1 cellular context compared by ENCODE assay signal in the genomic region with DNA sequence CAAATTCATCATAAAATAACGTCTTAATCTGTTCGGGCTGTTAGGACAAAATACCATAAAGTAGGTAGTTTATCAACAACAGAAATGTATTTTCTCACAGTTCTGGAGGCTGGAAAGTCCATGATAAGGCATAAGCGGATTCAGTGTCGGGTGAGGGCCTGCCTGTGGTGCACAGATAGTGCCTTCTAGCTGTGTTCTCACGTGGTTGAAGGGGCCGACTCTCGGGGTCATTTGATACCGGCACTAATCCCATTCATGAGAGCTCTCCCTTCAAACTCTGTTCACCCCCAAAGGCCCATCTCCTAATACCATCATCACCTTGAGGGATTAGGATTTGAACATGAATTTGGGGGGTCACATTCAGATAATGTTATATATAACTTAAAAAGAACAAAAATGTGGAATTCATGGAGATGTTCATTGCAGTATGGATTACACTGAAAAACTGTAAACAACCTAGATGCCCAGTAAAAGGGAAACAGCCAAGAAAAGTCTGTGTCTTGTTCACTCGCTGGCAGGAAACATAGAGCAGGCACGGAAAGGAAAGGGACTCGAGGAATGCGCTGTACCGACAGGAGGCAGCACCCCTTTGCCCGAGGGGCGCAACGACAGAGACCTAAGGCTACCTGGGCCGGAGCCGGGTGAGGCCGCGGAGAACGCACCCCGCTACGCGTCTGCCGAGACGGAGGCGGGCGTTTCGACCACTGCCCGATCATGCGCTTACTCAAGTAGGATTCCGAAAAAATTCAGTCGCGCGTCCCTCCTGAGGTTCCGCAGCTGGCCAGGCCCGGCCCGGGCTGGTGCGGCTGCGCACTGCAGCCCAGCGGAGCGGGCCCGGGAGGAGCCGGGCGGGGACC.
TF ChIP-seq lines count a peak whose summit lies in the region.

No MANE protein-coding gene starts in this region.

TF ChIP-seq in K562, 482 proteins besides CTCF, POLR2A, EP300 and RAD21 (continued from another document and continues in another):
- TF ChIP-seq E2F3 (CRISPR knock-in tag; IDR thresholded peaks at IDR 0.05) (0 out of 2 replicates have a peak, but pooled peaks have one; percentile 21), POU5F1 (IDR thresholded peaks at IDR 0.05; ENCODE audit: borderline replicate concordance, low read depth, low read length, partially characterized antibody) (no peak), HMGN3 (IDR thresholded peaks at IDR 0.05; ENCODE audit: borderline replicate concordance, extremely low read depth, insufficient read length, low read depth, low read length) (peak; percentile 79), ZNF707 (CRISPR knock-in tag; conservative IDR thresholded peaks at IDR 0.05) (0 out of 2 replicates have a peak, but pooled peaks have one; percentile 22), MTA3 (IDR thresholded peaks at IDR 0.05; ENCODE audit: borderline replicate concordance) (peak; percentile 36), LARP7 (IDR thresholded peaks at IDR 0.05) (no peak), PTBP1 (IDR thresholded peaks at IDR 0.05; ENCODE audit: low read depth, low read length) (no peak), ZNF217 (CRISPR knock-in tag; IDR thresholded peaks at IDR 0.05) (no peak), PTRF (tag; IDR thresholded peaks at IDR 0.05) (no peak), CHD4 (IDR thresholded peaks at IDR 0.05; ENCODE audit: insufficient read depth, insufficient replicate concordance, low read depth, low read length, poor library complexity, severe bottlenecking) (no peak), NCOA6 (IDR thresholded peaks at IDR 0.05) (peak; percentile 44; the same call in 1 of the 2 replicates), JUNB (CRISPR knock-in tag; conservative IDR thresholded peaks at IDR 0.05) (no peak), CREM (IDR thresholded peaks at IDR 0.05; ENCODE audit: low read depth) (peak; percentile 89), ARHGAP35 (IDR thresholded peaks at IDR 0.05; ENCODE audit: partially characterized antibody) (no peak), HLTF (IDR thresholded peaks at IDR 0.05) (peak; percentile 96; the same call in 1 of the 2 replicates), PRMT5 (CRISPR knock-in tag; IDR thresholded peaks at IDR 0.05) (no peak), HOXB6 (CRISPR knock-in tag; IDR thresholded peaks at IDR 0.05; ENCODE audit: borderline replicate concordance) (no peak), CEBPB (tag; IDR thresholded peaks at IDR 0.05) (no peak; the same call in 1 of the 2 replicates), RBBP5 (IDR thresholded peaks at IDR 0.05; ENCODE audit: borderline replicate concordance, insufficient read depth, low read length, poor library complexity, severe bottlenecking) (peak; percentile 53), ZNF311 (CRISPR knock-in tag; IDR thresholded peaks at IDR 0.05) (peak; percentile 91), JUND (IDR thresholded peaks at IDR 0.05; ENCODE audit: borderline replicate concordance, low read depth, low read length) (peak; percentile 66; the same call in 1 of the 2 replicates), JUND (tag; IDR thresholded peaks at IDR 0.05; ENCODE audit: borderline replicate concordance, low read depth, low read length) (peak; percentile 68; the same call in 2 of the 3 replicates), XRCC3 (IDR thresholded peaks at IDR 0.05) (no peak), POLR2B (IDR thresholded peaks at IDR 0.05; ENCODE audit: low read depth, partially characterized antibody) (no peak), ZNF764 (CRISPR knock-in tag; IDR thresholded peaks at IDR 0.05; ENCODE audit: low read depth) (no peak), MAZ (CRISPR knock-in tag; conservative IDR thresholded peaks at IDR 0.05 in 1 of 2, IDR thresholded peaks at IDR 0.05 in 1 of 2) (peak; percentile 58 to 60; a peak in 3 of 4 replicates), ZNF696 (CRISPR knock-in tag; conservative IDR thresholded peaks at IDR 0.05) (no peak), RFX1 (IDR thresholded peaks at IDR 0.05) (no peak)
- TF ChIP-seq, protein P1, sequence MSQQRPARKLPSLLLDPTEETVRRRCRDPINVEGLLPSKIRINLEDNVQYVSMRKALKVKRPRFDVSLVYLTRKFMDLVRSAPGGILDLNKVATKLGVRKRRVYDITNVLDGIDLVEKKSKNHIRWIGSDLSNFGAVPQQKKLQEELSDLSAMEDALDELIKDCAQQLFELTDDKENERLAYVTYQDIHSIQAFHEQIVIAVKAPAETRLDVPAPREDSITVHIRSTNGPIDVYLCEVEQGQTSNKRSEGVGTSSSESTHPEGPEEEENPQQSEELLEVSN (IDR thresholded peaks at IDR 0.05; ENCODE audit: borderline replicate concordance in 1 of 2, extremely low read depth in 1 of 2, insufficient read depth in 1 of 2, insufficient read length in 1 of 2, low read depth in 1 of 2, low read length in 1 of 2, poor library complexity in 1 of 2, severe bottlenecking in 1 of 2), result peak in 1 of 2 experiments; percentile 15
- TF ChIP-seq, protein P2, sequence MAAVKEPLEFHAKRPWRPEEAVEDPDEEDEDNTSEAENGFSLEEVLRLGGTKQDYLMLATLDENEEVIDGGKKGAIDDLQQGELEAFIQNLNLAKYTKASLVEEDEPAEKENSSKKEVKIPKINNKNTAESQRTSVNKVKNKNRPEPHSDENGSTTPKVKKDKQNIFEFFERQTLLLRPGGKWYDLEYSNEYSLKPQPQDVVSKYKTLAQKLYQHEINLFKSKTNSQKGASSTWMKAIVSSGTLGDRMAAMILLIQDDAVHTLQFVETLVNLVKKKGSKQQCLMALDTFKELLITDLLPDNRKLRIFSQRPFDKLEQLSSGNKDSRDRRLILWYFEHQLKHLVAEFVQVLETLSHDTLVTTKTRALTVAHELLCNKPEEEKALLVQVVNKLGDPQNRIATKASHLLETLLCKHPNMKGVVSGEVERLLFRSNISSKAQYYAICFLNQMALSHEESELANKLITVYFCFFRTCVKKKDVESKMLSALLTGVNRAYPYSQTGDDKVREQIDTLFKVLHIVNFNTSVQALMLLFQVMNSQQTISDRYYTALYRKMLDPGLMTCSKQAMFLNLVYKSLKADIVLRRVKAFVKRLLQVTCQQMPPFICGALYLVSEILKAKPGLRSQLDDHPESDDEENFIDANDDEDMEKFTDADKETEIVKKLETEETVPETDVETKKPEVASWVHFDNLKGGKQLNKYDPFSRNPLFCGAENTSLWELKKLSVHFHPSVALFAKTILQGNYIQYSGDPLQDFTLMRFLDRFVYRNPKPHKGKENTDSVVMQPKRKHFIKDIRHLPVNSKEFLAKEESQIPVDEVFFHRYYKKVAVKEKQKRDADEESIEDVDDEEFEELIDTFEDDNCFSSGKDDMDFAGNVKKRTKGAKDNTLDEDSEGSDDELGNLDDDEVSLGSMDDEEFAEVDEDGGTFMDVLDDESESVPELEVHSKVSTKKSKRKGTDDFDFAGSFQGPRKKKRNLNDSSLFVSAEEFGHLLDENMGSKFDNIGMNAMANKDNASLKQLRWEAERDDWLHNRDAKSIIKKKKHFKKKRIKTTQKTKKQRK (IDR thresholded peaks at IDR 0.05; ENCODE audit: borderline replicate concordance, low read depth, low read length), result no peak
- TF ChIP-seq, protein P3, sequence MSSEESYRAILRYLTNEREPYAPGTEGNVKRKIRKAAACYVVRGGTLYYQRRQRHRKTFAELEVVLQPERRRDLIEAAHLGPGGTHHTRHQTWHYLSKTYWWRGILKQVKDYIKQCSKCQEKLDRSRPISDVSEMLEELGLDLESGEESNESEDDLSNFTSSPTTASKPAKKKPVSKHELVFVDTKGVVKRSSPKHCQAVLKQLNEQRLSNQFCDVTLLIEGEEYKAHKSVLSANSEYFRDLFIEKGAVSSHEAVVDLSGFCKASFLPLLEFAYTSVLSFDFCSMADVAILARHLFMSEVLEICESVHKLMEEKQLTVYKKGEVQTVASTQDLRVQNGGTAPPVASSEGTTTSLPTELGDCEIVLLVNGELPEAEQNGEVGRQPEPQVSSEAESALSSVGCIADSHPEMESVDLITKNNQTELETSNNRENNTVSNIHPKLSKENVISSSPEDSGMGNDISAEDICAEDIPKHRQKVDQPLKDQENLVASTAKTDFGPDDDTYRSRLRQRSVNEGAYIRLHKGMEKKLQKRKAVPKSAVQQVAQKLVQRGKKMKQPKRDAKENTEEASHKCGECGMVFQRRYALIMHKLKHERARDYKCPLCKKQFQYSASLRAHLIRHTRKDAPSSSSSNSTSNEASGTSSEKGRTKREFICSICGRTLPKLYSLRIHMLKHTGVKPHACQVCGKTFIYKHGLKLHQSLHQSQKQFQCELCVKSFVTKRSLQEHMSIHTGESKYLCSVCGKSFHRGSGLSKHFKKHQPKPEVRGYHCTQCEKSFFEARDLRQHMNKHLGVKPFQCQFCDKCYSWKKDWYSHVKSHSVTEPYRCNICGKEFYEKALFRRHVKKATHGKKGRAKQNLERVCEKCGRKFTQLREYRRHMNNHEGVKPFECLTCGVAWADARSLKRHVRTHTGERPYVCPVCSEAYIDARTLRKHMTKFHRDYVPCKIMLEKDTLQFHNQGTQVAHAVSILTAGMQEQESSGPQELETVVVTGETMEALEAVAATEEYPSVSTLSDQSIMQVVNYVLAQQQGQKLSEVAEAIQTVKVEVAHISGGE (CRISPR knock-in tag; IDR thresholded peaks at IDR 0.05), result peak in 1 of 3 experiments; percentile 91; a peak in 2 of 6 replicates
- TF ChIP-seq, protein P4, sequence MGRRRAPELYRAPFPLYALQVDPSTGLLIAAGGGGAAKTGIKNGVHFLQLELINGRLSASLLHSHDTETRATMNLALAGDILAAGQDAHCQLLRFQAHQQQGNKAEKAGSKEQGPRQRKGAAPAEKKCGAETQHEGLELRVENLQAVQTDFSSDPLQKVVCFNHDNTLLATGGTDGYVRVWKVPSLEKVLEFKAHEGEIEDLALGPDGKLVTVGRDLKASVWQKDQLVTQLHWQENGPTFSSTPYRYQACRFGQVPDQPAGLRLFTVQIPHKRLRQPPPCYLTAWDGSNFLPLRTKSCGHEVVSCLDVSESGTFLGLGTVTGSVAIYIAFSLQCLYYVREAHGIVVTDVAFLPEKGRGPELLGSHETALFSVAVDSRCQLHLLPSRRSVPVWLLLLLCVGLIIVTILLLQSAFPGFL (CRISPR knock-in tag; IDR thresholded peaks at IDR 0.05), result 0 out of 2 replicates have a peak, but pooled peaks have one; percentile 76
- TF ChIP-seq, protein P5, sequence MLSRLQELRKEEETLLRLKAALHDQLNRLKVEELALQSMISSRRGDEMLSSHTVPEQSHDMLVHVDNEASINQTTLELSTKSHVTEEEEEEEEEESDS (CRISPR knock-in tag; IDR thresholded peaks at IDR 0.05), result no peak
- TF ChIP-seq, protein P6, sequence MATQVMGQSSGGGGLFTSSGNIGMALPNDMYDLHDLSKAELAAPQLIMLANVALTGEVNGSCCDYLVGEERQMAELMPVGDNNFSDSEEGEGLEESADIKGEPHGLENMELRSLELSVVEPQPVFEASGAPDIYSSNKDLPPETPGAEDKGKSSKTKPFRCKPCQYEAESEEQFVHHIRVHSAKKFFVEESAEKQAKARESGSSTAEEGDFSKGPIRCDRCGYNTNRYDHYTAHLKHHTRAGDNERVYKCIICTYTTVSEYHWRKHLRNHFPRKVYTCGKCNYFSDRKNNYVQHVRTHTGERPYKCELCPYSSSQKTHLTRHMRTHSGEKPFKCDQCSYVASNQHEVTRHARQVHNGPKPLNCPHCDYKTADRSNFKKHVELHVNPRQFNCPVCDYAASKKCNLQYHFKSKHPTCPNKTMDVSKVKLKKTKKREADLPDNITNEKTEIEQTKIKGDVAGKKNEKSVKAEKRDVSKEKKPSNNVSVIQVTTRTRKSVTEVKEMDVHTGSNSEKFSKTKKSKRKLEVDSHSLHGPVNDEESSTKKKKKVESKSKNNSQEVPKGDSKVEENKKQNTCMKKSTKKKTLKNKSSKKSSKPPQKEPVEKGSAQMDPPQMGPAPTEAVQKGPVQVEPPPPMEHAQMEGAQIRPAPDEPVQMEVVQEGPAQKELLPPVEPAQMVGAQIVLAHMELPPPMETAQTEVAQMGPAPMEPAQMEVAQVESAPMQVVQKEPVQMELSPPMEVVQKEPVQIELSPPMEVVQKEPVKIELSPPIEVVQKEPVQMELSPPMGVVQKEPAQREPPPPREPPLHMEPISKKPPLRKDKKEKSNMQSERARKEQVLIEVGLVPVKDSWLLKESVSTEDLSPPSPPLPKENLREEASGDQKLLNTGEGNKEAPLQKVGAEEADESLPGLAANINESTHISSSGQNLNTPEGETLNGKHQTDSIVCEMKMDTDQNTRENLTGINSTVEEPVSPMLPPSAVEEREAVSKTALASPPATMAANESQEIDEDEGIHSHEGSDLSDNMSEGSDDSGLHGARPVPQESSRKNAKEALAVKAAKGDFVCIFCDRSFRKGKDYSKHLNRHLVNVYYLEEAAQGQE (CRISPR knock-in tag; IDR thresholded peaks at IDR 0.05; ENCODE audit: low read depth), result no peak
- TF ChIP-seq, protein P7, sequence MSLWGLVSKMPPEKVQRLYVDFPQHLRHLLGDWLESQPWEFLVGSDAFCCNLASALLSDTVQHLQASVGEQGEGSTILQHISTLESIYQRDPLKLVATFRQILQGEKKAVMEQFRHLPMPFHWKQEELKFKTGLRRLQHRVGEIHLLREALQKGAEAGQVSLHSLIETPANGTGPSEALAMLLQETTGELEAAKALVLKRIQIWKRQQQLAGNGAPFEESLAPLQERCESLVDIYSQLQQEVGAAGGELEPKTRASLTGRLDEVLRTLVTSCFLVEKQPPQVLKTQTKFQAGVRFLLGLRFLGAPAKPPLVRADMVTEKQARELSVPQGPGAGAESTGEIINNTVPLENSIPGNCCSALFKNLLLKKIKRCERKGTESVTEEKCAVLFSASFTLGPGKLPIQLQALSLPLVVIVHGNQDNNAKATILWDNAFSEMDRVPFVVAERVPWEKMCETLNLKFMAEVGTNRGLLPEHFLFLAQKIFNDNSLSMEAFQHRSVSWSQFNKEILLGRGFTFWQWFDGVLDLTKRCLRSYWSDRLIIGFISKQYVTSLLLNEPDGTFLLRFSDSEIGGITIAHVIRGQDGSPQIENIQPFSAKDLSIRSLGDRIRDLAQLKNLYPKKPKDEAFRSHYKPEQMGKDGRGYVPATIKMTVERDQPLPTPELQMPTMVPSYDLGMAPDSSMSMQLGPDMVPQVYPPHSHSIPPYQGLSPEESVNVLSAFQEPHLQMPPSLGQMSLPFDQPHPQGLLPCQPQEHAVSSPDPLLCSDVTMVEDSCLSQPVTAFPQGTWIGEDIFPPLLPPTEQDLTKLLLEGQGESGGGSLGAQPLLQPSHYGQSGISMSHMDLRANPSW (CRISPR knock-in tag; IDR thresholded peaks at IDR 0.05), result peak; percentile 32; the same call in 1 of the 2 replicates
- TF ChIP-seq, protein P8, sequence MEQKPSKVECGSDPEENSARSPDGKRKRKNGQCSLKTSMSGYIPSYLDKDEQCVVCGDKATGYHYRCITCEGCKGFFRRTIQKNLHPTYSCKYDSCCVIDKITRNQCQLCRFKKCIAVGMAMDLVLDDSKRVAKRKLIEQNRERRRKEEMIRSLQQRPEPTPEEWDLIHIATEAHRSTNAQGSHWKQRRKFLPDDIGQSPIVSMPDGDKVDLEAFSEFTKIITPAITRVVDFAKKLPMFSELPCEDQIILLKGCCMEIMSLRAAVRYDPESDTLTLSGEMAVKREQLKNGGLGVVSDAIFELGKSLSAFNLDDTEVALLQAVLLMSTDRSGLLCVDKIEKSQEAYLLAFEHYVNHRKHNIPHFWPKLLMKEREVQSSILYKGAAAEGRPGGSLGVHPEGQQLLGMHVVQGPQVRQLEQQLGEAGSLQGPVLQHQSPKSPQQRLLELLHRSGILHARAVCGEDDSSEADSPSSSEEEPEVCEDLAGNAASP (IDR thresholded peaks at IDR 0.05), result no peak
- TF ChIP-seq, protein P9, sequence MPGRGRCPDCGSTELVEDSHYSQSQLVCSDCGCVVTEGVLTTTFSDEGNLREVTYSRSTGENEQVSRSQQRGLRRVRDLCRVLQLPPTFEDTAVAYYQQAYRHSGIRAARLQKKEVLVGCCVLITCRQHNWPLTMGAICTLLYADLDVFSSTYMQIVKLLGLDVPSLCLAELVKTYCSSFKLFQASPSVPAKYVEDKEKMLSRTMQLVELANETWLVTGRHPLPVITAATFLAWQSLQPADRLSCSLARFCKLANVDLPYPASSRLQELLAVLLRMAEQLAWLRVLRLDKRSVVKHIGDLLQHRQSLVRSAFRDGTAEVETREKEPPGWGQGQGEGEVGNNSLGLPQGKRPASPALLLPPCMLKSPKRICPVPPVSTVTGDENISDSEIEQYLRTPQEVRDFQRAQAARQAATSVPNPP (IDR thresholded peaks at IDR 0.05; ENCODE audit: borderline replicate concordance, insufficient read depth, insufficient read length), result no peak
